ENCODE assay signal across 19 cellular contexts in genomic region chr1:11456970-11457369, GRCh38. TPM values are rescaled to one million over a fixed set of nuclear protein-coding genes. Genes with fewer than 3 reads are reported as not detected.
"Had no signal": no experiment of that assay in that cellular context is flagged by ENCODE, and none has a peak within 500 bp of the region (broad histone marks: within the 10 kb centered on the region; RNA-seq: fewer than 3 reads in every experiment).

No MANE protein-coding gene starts in this region.

- H3K27ac ChIP-seq: foreskin keratinocyte, right atrium auricular region had no signal

- H3K9me3 Mint-ChIP-seq: activated CD4-positive, alpha-beta memory T cell treated with anti-CD3 and anti-CD28 coated beads for 36 hours; activated naive CD8-positive, alpha-beta T cell treated with anti-CD3 and anti-CD28 coated beads, Interleukin-2, amount 10 ng/mL, durations not matched to agents 7 days and 5 days; activated T-cell treated with anti-CD3 and anti-CD28 coated beads, Interleukin-2, amount 50 U/mL, for 24 hours; memory B cell; natural killer cell treated with Interleukin-12 subunit alpha and Interleukin-12 subunit beta and Interleukin-15 and Interleukin-18, amount 100 ng/mL, for 72 hours; stimulated activated memory B cell treated with anti-CD40 and anti-IgM and Interleukin-4, amounts not matched to agents 10 μg/mL and 1 μg/mL and 100 μg/mL, for 72 hours had no signal

- H3K27ac Mint-ChIP-seq: activated CD4-positive, alpha-beta memory T cell treated with anti-CD3 and anti-CD28 coated beads for 36 hours; activated CD8-positive, alpha-beta memory T cell treated with anti-CD3 and anti-CD28 coated beads, Interleukin-2, amount 10 ng/mL, durations not matched to agents 7 days and 5 days; activated naive CD8-positive, alpha-beta T cell treated with anti-CD3 and anti-CD28 coated beads, Interleukin-2, amount 10 ng/mL, durations not matched to agents 7 days and 5 days; activated T-cell treated with anti-CD3 and anti-CD28 coated beads, Interleukin-2, amount 50 U/mL, for 24 hours; memory B cell; natural killer cell treated with Interleukin-12 subunit alpha and Interleukin-12 subunit beta and Interleukin-15 and Interleukin-18, amount 100 ng/mL, for 72 hours; stimulated activated memory B cell treated with anti-CD40 and anti-IgM and Interleukin-4, amounts not matched to agents 10 μg/mL and 1 μg/mL and 100 μg/mL, for 72 hours had no signal

- H3K9me3 ChIP-seq: right atrium auricular region had no signal

- H3K36me3 Mint-ChIP-seq: activated CD4-positive, alpha-beta memory T cell treated with anti-CD3 and anti-CD28 coated beads for 36 hours; activated CD8-positive, alpha-beta memory T cell treated with anti-CD3 and anti-CD28 coated beads, Interleukin-2, amount 10 ng/mL, durations not matched to agents 7 days and 5 days; activated naive CD8-positive, alpha-beta T cell treated with anti-CD3 and anti-CD28 coated beads, Interleukin-2, amount 10 ng/mL, durations not matched to agents 7 days and 5 days; memory B cell; natural killer cell treated with Interleukin-12 subunit alpha and Interleukin-12 subunit beta and Interleukin-15 and Interleukin-18, amount 100 ng/mL, for 72 hours; stimulated activated memory B cell treated with anti-CD40 and anti-IgM and Interleukin-4, amounts not matched to agents 10 μg/mL and 1 μg/mL and 100 μg/mL, for 72 hours had no signal

- DNase-seq: activated CD4-positive, alpha-beta memory T cell treated with anti-CD3 and anti-CD28 coated beads for 36 hours; activated CD4-positive, alpha-beta T cell treated with anti-CD3 and anti-CD28 coated beads for 1 hour; activated CD8-positive, alpha-beta memory T cell treated with anti-CD3 and anti-CD28 coated beads, Interleukin-2, amount 10 ng/mL, durations not matched to agents 7 days and 5 days; activated naive CD8-positive, alpha-beta T cell treated with anti-CD3 and anti-CD28 coated beads, Interleukin-2, amount 10 ng/mL, durations not matched to agents 7 days and 5 days; activated T-cell treated with anti-CD3 and anti-CD28 coated beads, Interleukin-2, amount 50 U/mL, for 24 hours; cerebellar nuclear complex; effector CD8-positive, alpha-beta T cell; foreskin keratinocyte; head of caudate nucleus; kidney glomerular epithelial cell; left ventricle myocardium superior; posterior cingulate gyrus; stimulated activated CD4-positive, alpha-beta T cell treated with anti-CD3 and anti-CD28 coated beads, Interleukin-2, amount 100 ng/mL, for 48 hours; T-helper 9 cell had no signal

- H3K27me3 Mint-ChIP-seq: activated naive CD8-positive, alpha-beta T cell treated with anti-CD3 and anti-CD28 coated beads, Interleukin-2, amount 10 ng/mL, durations not matched to agents 7 days and 5 days had no signal

- H3K4me1 Mint-ChIP-seq: activated CD8-positive, alpha-beta memory T cell treated with anti-CD3 and anti-CD28 coated beads, Interleukin-2, amount 10 ng/mL, durations not matched to agents 7 days and 5 days; memory B cell; stimulated activated memory B cell treated with anti-CD40 and anti-IgM and Interleukin-4, amounts not matched to agents 10 μg/mL and 1 μg/mL and 100 μg/mL, for 72 hours had no signal

- H3K36me3 ChIP-seq: right atrium auricular region had no signal

- ATAC-seq: activated CD8-positive, alpha-beta memory T cell treated with anti-CD3 and anti-CD28 coated beads, Interleukin-2, amount 10 ng/mL, durations not matched to agents 7 days and 5 days; foreskin keratinocyte; left ventricle myocardium superior; natural killer cell treated with Interleukin-12 subunit alpha and Interleukin-12 subunit beta and Interleukin-15 and Interleukin-18, amount 100 ng/mL, for 72 hours; stimulated activated memory B cell treated with anti-CD40 and anti-IgM and Interleukin-4, amounts not matched to agents 10 μg/mL and 1 μg/mL and 100 μg/mL, for 72 hours had no signal

- H3K4me3 Mint-ChIP-seq: activated CD4-positive, alpha-beta memory T cell treated with anti-CD3 and anti-CD28 coated beads for 36 hours; activated CD8-positive, alpha-beta memory T cell treated with anti-CD3 and anti-CD28 coated beads, Interleukin-2, amount 10 ng/mL, durations not matched to agents 7 days and 5 days; activated naive CD8-positive, alpha-beta T cell treated with anti-CD3 and anti-CD28 coated beads, Interleukin-2, amount 10 ng/mL, durations not matched to agents 7 days and 5 days; activated T-cell treated with anti-CD3 and anti-CD28 coated beads, Interleukin-2, amount 50 U/mL, for 24 hours; memory B cell; natural killer cell treated with Interleukin-12 subunit alpha and Interleukin-12 subunit beta and Interleukin-15 and Interleukin-18, amount 100 ng/mL, for 72 hours; stimulated activated memory B cell treated with anti-CD40 and anti-IgM and Interleukin-4, amounts not matched to agents 10 μg/mL and 1 μg/mL and 100 μg/mL, for 72 hours had no signal

RNA-seq across cellular contexts. Expression of gene DISP3, which starts 22.0 kb away (rescaled TPM):
- total RNA-seq: skeletal muscle tissue had no signal
